ENCODE assay signal across 20 cellular contexts in the genomic region with DNA sequence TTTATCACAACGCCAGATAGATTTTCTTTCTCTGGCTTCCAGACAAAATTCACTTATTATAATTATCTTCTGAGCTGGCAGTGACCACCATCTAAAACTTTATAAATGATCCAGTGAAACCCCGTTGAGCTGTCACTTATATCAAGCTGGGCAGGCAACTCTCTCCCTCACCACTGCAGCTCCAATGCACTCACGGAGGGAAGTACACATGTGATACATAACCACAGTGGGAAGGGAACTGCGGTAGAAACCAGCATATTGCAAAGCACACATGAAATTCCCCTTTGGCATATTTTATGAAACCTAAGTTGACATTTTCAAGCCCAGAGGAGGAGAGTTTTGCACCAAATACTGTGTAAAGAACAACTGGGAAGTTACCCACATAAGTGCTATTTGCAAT.
DNase-seq lines count a peak whose midpoint lies in the region; ATAC-seq lines count a peak whose summit lies in the region.
"Had no signal": no experiment of that assay in that cellular context is flagged by ENCODE, and none has a peak within 500 bp of the region (broad histone marks: within the 10 kb centered on the region; RNA-seq: fewer than 3 reads in every experiment).

No MANE protein-coding gene starts in this region.

- H3K23ac ChIP-seq in mesenchymal stem cell (ENCODE audit: low read length in 2 of 2) = no peak overlapping the region

- 87% methylated on average over 4 of the region's 4 CpGs for WGBS in mesenchymal stem cell

- no peak overlapping the region for H3K4me2 ChIP-seq in mesenchymal stem cell (ENCODE audit: low read length, poor library complexity, severe bottlenecking)

- peak; percentile 49 for DNase-seq in SIG-M5 treated with dmso at 0.1 percent for 504 hours (lab: John Stamatoyannopoulos, UW; ENCODE audit: unreplicated experiment)
- no peak for DNase-seq in SIG-M5 (lab: John Stamatoyannopoulos, UW)
- DNase-seq in MV-4-11 (lab: John Stamatoyannopoulos, UW) = peak; percentile 86
- peak; percentile 69 for DNase-seq in SKM-1 treated with dmso at 0.1 percent for 144 hours (lab: John Stamatoyannopoulos, UW; ENCODE audit: unreplicated experiment)
- DNase-seq in retina = peak; percentile 25
- DNase-seq in mesenchymal stem cell = no peak
- DNase-seq in G401 (ENCODE audit: low spot score) = no peak
- DNase-seq: CD8-positive, alpha-beta memory T cell; DMS53; EL; NCI-H1092; NCI-H146; NCI-H2029 treated with DMSO at 0.1 percent for 48 hours; NCI-H510A treated with DMSO at 0.1 percent for 48 hours; NCI-H82; T-helper 1 cell had no signal

- no peak overlapping the region for H3K9ac ChIP-seq in mesenchymal stem cell (ENCODE audit: low read length)

- no peaks in the 10 kb centered on the region for H3K27me3 ChIP-seq in mesenchymal stem cell (ENCODE audit: control insufficient read depth in 1 of 2, insufficient read depth in 1 of 2, low read length in 2 of 2)
- H3K27me3 ChIP-seq: BLaER1 treated with 17β-estradiol and CSF1 and Interleukin-3, amounts not matched to agents 10 nM and 100 nM had no signal

- H2BK120ac ChIP-seq in mesenchymal stem cell (ENCODE audit: low read depth, low read length) = no peak overlapping the region

- H2BK12ac ChIP-seq in mesenchymal stem cell (ENCODE audit: low read length in 2 of 2) = no peak overlapping the region

- H2BK15ac ChIP-seq in mesenchymal stem cell (ENCODE audit: low read depth, poor library complexity, severe bottlenecking) = no peak overlapping the region

- H2AK5ac ChIP-seq in mesenchymal stem cell (ENCODE audit: low read length, severe bottlenecking) = no peak overlapping the region

- no peak for ATAC-seq in GM18909 (IDR thresholded peaks at IDR 0.05; ENCODE audit: poor library complexity, unreplicated experiment)
- ATAC-seq: K562, Panc1 had no signal

- no peaks in the 10 kb centered on the region for H3K79me1 ChIP-seq in mesenchymal stem cell (replicated peaks; ENCODE audit: low read length, poor library complexity, severe bottlenecking)

- H4K8ac ChIP-seq in mesenchymal stem cell (ENCODE audit: low read length) = no peak overlapping the region

- H3K4me3 ChIP-seq in mesenchymal stem cell (ENCODE audit: insufficient read depth in 1 of 2, low read depth in 1 of 2, low read length in 2 of 2) = no peak overlapping the region
- H3K4me3 ChIP-seq: BLaER1 treated with 17β-estradiol and CSF1 and Interleukin-3, amounts not matched to agents 10 nM and 100 nM; K562 had no signal

- H3K18ac ChIP-seq in mesenchymal stem cell (ENCODE audit: low read depth in 1 of 2, low read length in 2 of 2) = no peak overlapping the region

- no peaks in the 10 kb centered on the region for H3K9me3 ChIP-seq in mesenchymal stem cell (ENCODE audit: control insufficient read depth, low read length)

- no peak overlapping the region for H4K91ac ChIP-seq in mesenchymal stem cell (ENCODE audit: low read length)

- no peaks in the 10 kb centered on the region for H3K4me1 ChIP-seq in mesenchymal stem cell (ENCODE audit: control insufficient read depth, insufficient read depth, low read depth, low read length)

- no peak overlapping the region for H3K27ac ChIP-seq in mesenchymal stem cell (ENCODE audit: low read length, poor library complexity, severe bottlenecking)

- H3K14ac ChIP-seq in mesenchymal stem cell (ENCODE audit: low read length in 2 of 2) = no peak overlapping the region

- in situ Hi-C loops in G401 (cut with HindIII; ENCODE audit: low sequenced_read_pairs) = no loop called here

- no peak overlapping the region for H3K4ac ChIP-seq in mesenchymal stem cell (ENCODE audit: low read depth in 1 of 2, low read length in 2 of 2)

- no peak overlapping the region for H2BK5ac ChIP-seq in mesenchymal stem cell (ENCODE audit: low read depth, low read length, poor library complexity, severe bottlenecking)

- no peaks in the 10 kb centered on the region for H3K36me3 ChIP-seq in mesenchymal stem cell (ENCODE audit: control insufficient read depth in 1 of 2, insufficient read depth in 2 of 2, low read depth in 1 of 2, low read length in 2 of 2)
- H3K36me3 ChIP-seq: BLaER1 treated with 17β-estradiol and CSF1 and Interleukin-3, amounts not matched to agents 10 nM and 100 nM had no signal

- H2AFZ ChIP-seq in mesenchymal stem cell (ENCODE audit: low read depth, low read length) = no peak overlapping the region

Comparison
In these comparisons a context has a peak if more than half of its experiments do, and no peak if none do; other contexts are left out.
1. DNase-seq: peak in SIG-M5 treated with dmso at 0.1 percent for 504 hours (single experiment), MV-4-11 (single experiment), SKM-1 treated with dmso at 0.1 percent for 144 hours (single experiment) and retina (single experiment); none in SIG-M5 (single experiment), mesenchymal stem cell (single experiment) and G401 (single experiment).